ENCODE assay signal across 7 cellular contexts in genomic region chrX:155216940-155217450, GRCh38. TPM values are rescaled to one million over a fixed set of nuclear protein-coding genes. Genes with fewer than 3 reads are reported as not detected.
DNase-seq lines count a peak whose midpoint lies in the region; ATAC-seq lines count a peak whose summit lies in the region.

No MANE protein-coding gene starts in this region.

- peaks cover 8 to 11% of the 10 kb centered on the region in 2 donors for H3K36me3 Mint-ChIP-seq in activated naive CD4-positive, alpha-beta T cell treated with anti-CD3 and anti-CD28 coated beads, Interleukin-2, amount 50 U/mL, for 72 hours

- in situ Hi-C loops in G401 (cut with HindIII; ENCODE audit: low sequenced_read_pairs) = no loop called here
- in situ Hi-C loops in KBM-7 (cut with MboI; ENCODE audit: low pct_unique_long_range_greater_than_20kb, low sequenced_read_pairs) = no loop called here

- DNase-seq in G401 (ENCODE audit: low spot score) (peak; percentile 62), KBM-7 (peak; percentile 76), iris pigment epithelial cell (ENCODE audit: low read depth) (peak; percentile 17), stromal cell of bone marrow (ENCODE audit: low read depth) (peak; percentile 2), posterior vena cava (ENCODE audit: low spot score) (no peak)
- no peak for DNase-seq in activated naive CD4-positive, alpha-beta T cell treated with anti-CD3 and anti-CD28 coated beads, Interleukin-2, amount 50 U/mL, for 72 hours (ENCODE audit: low spot score in 2 of 2)
- no peak for DNase-seq in activated effector memory CD4-positive, alpha-beta T cell treated with Interleukin-2 at 50 U/mL for 16 hours

- no peaks in the 10 kb centered on the region for H3K9me3 Mint-ChIP-seq in activated naive CD4-positive, alpha-beta T cell treated with anti-CD3 and anti-CD28 coated beads, Interleukin-2, amount 50 U/mL, for 72 hours

- ATAC-seq in activated naive CD4-positive, alpha-beta T cell treated with anti-CD3 and anti-CD28 coated beads, Interleukin-2, amount 50 U/mL, for 72 hours = no peak

- intact Hi-C loops in posterior vena cava (cut with DNase I) = no loop called here

- H3K27ac Mint-ChIP-seq in activated naive CD4-positive, alpha-beta T cell treated with anti-CD3 and anti-CD28 coated beads, Interleukin-2, amount 50 U/mL, for 72 hours = peak overlapping the region; percentile 91 to 92

RNA-seq across cellular contexts. Expression of gene VBP1, which starts 0.7 kb away (rescaled TPM):
- 103 and 137 TPM in 2 replicates for total RNA-seq in G401 (2014; rRNA removed; shearing (Covaris generic))
- 100 to 1,000 TPM in 1 of 2 donors, 10 to 100 TPM in 1; 82.3 to 144 TPM for total RNA-seq in activated naive CD4-positive, alpha-beta T cell treated with anti-CD3 and anti-CD28 coated beads, Interleukin-2, amount 50 U/mL, for 72 hours
- total RNA-seq in posterior vena cava = 10 to 100 TPM; 32.0 to 39.9 TPM

RNA-seq across cellular contexts. Expression of gene RAB39B, which starts 47.3 kb away (rescaled TPM):
- total RNA-seq in G401 (2014; rRNA removed; shearing (Covaris generic)) = 0.68 and 1.6 TPM in 2 replicates
- 10 to 100 TPM in 1 of 2 donors, 1 to 10 TPM in 1; 8.3 to 13.4 TPM for total RNA-seq in activated naive CD4-positive, alpha-beta T cell treated with anti-CD3 and anti-CD28 coated beads, Interleukin-2, amount 50 U/mL, for 72 hours
- under 1 TPM; 0.19 TPM for total RNA-seq in posterior vena cava

Comparison
In these comparisons a context has a peak if more than half of its experiments do, and no peak if none do; other contexts are left out.
1. DNase-seq: peak in G401 (single experiment), KBM-7 (single experiment), iris pigment epithelial cell (single experiment) and stromal cell of bone marrow (single experiment); none in activated naive CD4-positive, alpha-beta T cell treated with anti-CD3 and anti-CD28 coated beads, Interleukin-2, amount 50 U/mL, for 72 hours (0 of 2), activated effector memory CD4-positive, alpha-beta T cell treated with Interleukin-2 at 50 U/mL for 16 hours (single experiment) and posterior vena cava (single experiment).